In the genomic region with DNA sequence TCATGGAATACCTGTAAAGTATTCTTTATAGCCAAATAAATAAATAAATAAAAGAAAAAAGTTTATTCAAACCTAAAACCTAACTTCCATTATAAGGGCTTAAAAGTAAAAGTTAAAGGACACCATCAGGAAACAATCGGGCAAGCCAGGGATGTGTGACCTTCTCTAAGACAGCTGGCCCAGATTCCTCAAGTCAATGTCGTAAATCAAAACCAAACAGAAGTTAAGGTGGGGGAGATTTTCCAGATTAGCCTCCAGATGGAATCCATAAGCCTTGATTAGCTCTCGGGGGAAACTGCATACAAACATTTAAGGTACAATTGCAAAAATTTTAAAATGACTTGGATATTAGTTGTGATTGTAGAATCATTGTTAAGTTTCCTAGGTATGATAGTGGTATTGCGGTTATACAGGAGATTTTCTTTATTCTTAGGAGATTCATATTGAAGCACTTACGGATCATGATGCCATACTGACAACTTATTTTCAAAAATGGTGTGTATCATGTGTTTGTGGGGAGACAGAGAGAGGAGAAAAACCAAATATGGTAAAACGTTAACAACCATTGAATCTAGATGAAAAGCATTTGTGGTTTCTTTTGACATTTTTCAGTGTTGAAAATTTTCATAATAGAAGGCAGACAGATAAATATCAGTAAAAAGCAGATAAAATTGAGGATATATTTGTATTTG, we compare ENCODE assay signal across 24 cellular contexts. TPM values are rescaled to one million over a fixed set of nuclear protein-coding genes. Genes with fewer than 3 reads are reported as not detected.
DNase-seq lines count a peak whose midpoint lies in the region; ATAC-seq, FAIRE-seq and TF ChIP-seq lines count a peak whose summit lies in the region.
"Had no signal": no experiment of that assay in that cellular context is flagged by ENCODE, and none has a peak within 500 bp of the region (broad histone marks: within the 10 kb centered on the region; RNA-seq: fewer than 3 reads in every experiment).

No MANE protein-coding gene starts in this region.

- H3K36me3 Mint-ChIP-seq in activated CD4-positive, alpha-beta T cell treated with anti-CD3 and anti-CD28 coated beads for 36 hours (ENCODE audit: low read depth) = peaks cover 4% of the 10 kb centered on the region
- no peaks in the 10 kb centered on the region for H3K36me3 Mint-ChIP-seq in T-helper 17 cell (ENCODE audit: low read depth)

- no peak for TF ChIP-seq CTCF in testis (IDR thresholded peaks at IDR 0.05)

- peaks cover 51% of the 10 kb centered on the region for H3K4me1 Mint-ChIP-seq in activated CD4-positive, alpha-beta T cell treated with anti-CD3 and anti-CD28 coated beads for 36 hours
- H3K4me1 Mint-ChIP-seq in T-helper 17 cell = peaks cover 10% of the 10 kb centered on the region

- H3K4ac ChIP-seq in mesenchymal stem cell (ENCODE audit: low read depth in 1 of 2, low read length in 2 of 2) = no peak overlapping the region

- H3K27ac ChIP-seq in mesenchymal stem cell (ENCODE audit: low read length, poor library complexity, severe bottlenecking) (no peak overlapping the region), testis (peak overlapping the region; percentile 60 to 62)
- H3K27ac ChIP-seq: psoas muscle had no signal

- peak overlapping the region; percentile 52 for H3K27ac Mint-ChIP-seq in activated CD4-positive, alpha-beta T cell treated with anti-CD3 and anti-CD28 coated beads for 36 hours
- H3K27ac Mint-ChIP-seq in T-helper 17 cell = peak overlapping the region; percentile 75
- H3K27ac Mint-ChIP-seq: activated CD8-positive, alpha-beta T cell treated with anti-CD3 and anti-CD28 coated beads for 36 hours; activated naive CD8-positive, alpha-beta T cell treated with anti-CD3 and anti-CD28 coated beads, Interleukin-2, amount 10 ng/mL, durations not matched to agents 7 days and 5 days had no signal

- H3K18ac ChIP-seq in mesenchymal stem cell (ENCODE audit: low read depth in 1 of 2, low read length in 2 of 2) = no peak overlapping the region

- peaks cover 12% of the 10 kb centered on the region for H3K4me1 ChIP-seq in mesenchymal stem cell (ENCODE audit: control insufficient read depth, insufficient read depth, low read depth, low read length)
- H3K4me1 ChIP-seq in testis = peaks cover 23% of the 10 kb centered on the region
- H3K4me1 ChIP-seq: BE2C had no signal

- CTCF ChIA-PET in activated CD4-positive, alpha-beta T cell treated with anti-CD3 and anti-CD28 coated beads for 36 hours (lab: Charles Lee) = interaction anchor here (0.6 to 2.4 kb wide), 5 partner anchors 10 to 867 kb away, joined by 3 to 9 read pairs (median 4); no protein-coding TSS in a partner anchor

- no peak overlapping the region for H2AFZ ChIP-seq in mesenchymal stem cell (ENCODE audit: low read depth, low read length)

- H3K27me3 Mint-ChIP-seq in activated CD4-positive, alpha-beta T cell treated with anti-CD3 and anti-CD28 coated beads for 36 hours = no peaks in the 10 kb centered on the region
- H3K27me3 Mint-ChIP-seq in T-helper 17 cell = no peaks in the 10 kb centered on the region
- H3K27me3 Mint-ChIP-seq: activated CD8-positive, alpha-beta T cell treated with anti-CD3 and anti-CD28 coated beads for 36 hours; activated naive CD8-positive, alpha-beta T cell treated with anti-CD3 and anti-CD28 coated beads, Interleukin-2, amount 10 ng/mL, durations not matched to agents 7 days and 5 days; dendritic cell treated with granulocyte-macrophage colony-stimulating factor and Interleukin-4, amounts not matched to agents 40 ng/mL and 50 ng/mL, for 4 days had no signal

- intact Hi-C loops in activated CD4-positive, alpha-beta T cell treated with anti-CD3 and anti-CD28 coated beads for 36 hours (cut with DNase I, micrococcal nuclease) = no loop called here
- intact Hi-C loops in testis (cut with DNase I; ENCODE audit: low total_unique reads) = no loop called here

- no peak overlapping the region for H3K4me3 Mint-ChIP-seq in activated CD4-positive, alpha-beta T cell treated with anti-CD3 and anti-CD28 coated beads for 36 hours
- H3K4me3 Mint-ChIP-seq in T-helper 17 cell = peak overlapping the region; percentile 15
- H3K4me3 Mint-ChIP-seq: activated CD8-positive, alpha-beta T cell treated with anti-CD3 and anti-CD28 coated beads for 36 hours; activated naive CD8-positive, alpha-beta T cell treated with anti-CD3 and anti-CD28 coated beads, Interleukin-2, amount 10 ng/mL, durations not matched to agents 7 days and 5 days; activated T-cell treated with anti-CD3 and anti-CD28 coated beads, Interleukin-2, amount 50 U/mL, for 4 hours; dendritic cell treated with granulocyte-macrophage colony-stimulating factor and Interleukin-4, amounts not matched to agents 40 ng/mL and 50 ng/mL, for 4 days had no signal

- no peak overlapping the region for H2BK5ac ChIP-seq in mesenchymal stem cell (ENCODE audit: low read depth, low read length, poor library complexity, severe bottlenecking)

- FAIRE-seq in GM12891 (lab: Jason Lieb, UNC) = no peak
- FAIRE-seq: A204.1 had no signal

- no peak overlapping the region for H3K14ac ChIP-seq in mesenchymal stem cell (ENCODE audit: low read length in 2 of 2)

- no peak overlapping the region for H2BK12ac ChIP-seq in mesenchymal stem cell (ENCODE audit: low read length in 2 of 2)

- H3K36me3 ChIP-seq in mesenchymal stem cell (ENCODE audit: control insufficient read depth in 1 of 2, insufficient read depth in 2 of 2, low read depth in 1 of 2, low read length in 2 of 2) (no peaks in the 10 kb centered on the region), testis (ENCODE audit: low read depth, missing control alignments) (no peaks in the 10 kb centered on the region)
- H3K36me3 ChIP-seq: BE2C had no signal

- WGBS in mesenchymal stem cell = 72% methylated on average over 6 of the region's 6 CpGs
- WGBS in testis, 2 donors = 67 to 69% methylated on average over 6 of the region's 6 CpGs

- no peaks in the 10 kb centered on the region for H3K79me1 ChIP-seq in mesenchymal stem cell (replicated peaks; ENCODE audit: low read length, poor library complexity, severe bottlenecking)

- no peak for ATAC-seq in activated CD4-positive, alpha-beta T cell treated with anti-CD3 and anti-CD28 coated beads for 36 hours
- ATAC-seq in T-helper 17 cell = no peak
- no peak for ATAC-seq in GM18873 (IDR thresholded peaks at IDR 0.05; ENCODE audit: low FRiP score, unreplicated experiment)
- ATAC-seq: activated CD8-positive, alpha-beta T cell treated with anti-CD3 and anti-CD28 coated beads for 36 hours; psoas muscle had no signal

- H3K9me3 ChIP-seq in T-helper 17 cell (ENCODE audit: control insufficient read depth, low read length, poor library complexity, severe bottlenecking) (no peaks in the 10 kb centered on the region), mesenchymal stem cell (ENCODE audit: control insufficient read depth, low read length) (no peaks in the 10 kb centered on the region), testis (no peaks in the 10 kb centered on the region)
- H3K9me3 ChIP-seq: BE2C, psoas muscle had no signal

- no peak for DNase-seq in activated CD4-positive, alpha-beta T cell treated with anti-CD3 and anti-CD28 coated beads for 36 hours
- no peak for DNase-seq in activated CD4-positive, alpha-beta T cell treated with anti-CD3 and anti-CD28 coated beads for 1 hour
- DNase-seq in T-helper 17 cell (no peak), mesenchymal stem cell (no peak), testis (no peak), glomerular visceral epithelial cell (ENCODE audit: extremely low spot score) (no peak), GM12891 (ENCODE audit: insufficient read length, low spot score) (no peak)
- DNase-seq: activated CD8-positive, alpha-beta T cell treated with anti-CD3 and anti-CD28 coated beads for 36 hours; activated naive CD8-positive, alpha-beta T cell treated with anti-CD3 and anti-CD28 coated beads, Interleukin-2, amount 10 ng/mL, durations not matched to agents 7 days and 5 days; activated T-cell treated with anti-CD3 and anti-CD28 coated beads, Interleukin-2, amount 50 U/mL, for 4 hours; BE2C; foreskin fibroblast; H7; midbrain; NCI-H1092 treated with DMSO at 0.1 percent for 48 hours; NCI-H2107; NCI-H510A treated with DMSO at 0.1 percent for 48 hours; psoas muscle; SHP77 treated with DMSO at 0.1 percent for 48 hours; T-helper 1 cell; trophoblast cell had no signal

- no peak overlapping the region for H4K8ac ChIP-seq in mesenchymal stem cell (ENCODE audit: low read length)

- POLR2A ChIA-PET in activated CD4-positive, alpha-beta T cell treated with anti-CD3 and anti-CD28 coated beads for 36 hours (lab: Charles Lee) = no interaction called here

- no peak overlapping the region for H3K4me2 ChIP-seq in mesenchymal stem cell (ENCODE audit: low read length, poor library complexity, severe bottlenecking)

- no peak overlapping the region for H2BK120ac ChIP-seq in mesenchymal stem cell (ENCODE audit: low read depth, low read length)

- peak overlapping the region; percentile 37 for H3K9ac ChIP-seq in mesenchymal stem cell (ENCODE audit: low read length)

- TF ChIP-seq POLR2A in testis (IDR thresholded peaks at IDR 0.05) (no peak), GM12891 (IDR thresholded peaks at IDR 0.05; ENCODE audit: low read depth, low read length) (no peak)

- no peaks in the 10 kb centered on the region for H3K9me3 Mint-ChIP-seq in activated CD4-positive, alpha-beta T cell treated with anti-CD3 and anti-CD28 coated beads for 36 hours (ENCODE audit: low read depth)
- H3K9me3 Mint-ChIP-seq: activated CD8-positive, alpha-beta T cell treated with anti-CD3 and anti-CD28 coated beads for 36 hours; activated naive CD8-positive, alpha-beta T cell treated with anti-CD3 and anti-CD28 coated beads, Interleukin-2, amount 10 ng/mL, durations not matched to agents 7 days and 5 days; dendritic cell treated with granulocyte-macrophage colony-stimulating factor and Interleukin-4, amounts not matched to agents 40 ng/mL and 50 ng/mL, for 4 days had no signal

- no peak overlapping the region for H3K23ac ChIP-seq in mesenchymal stem cell (ENCODE audit: low read length in 2 of 2)

- H3K27me3 ChIP-seq in mesenchymal stem cell (ENCODE audit: control insufficient read depth in 1 of 2, insufficient read depth in 1 of 2, low read length in 2 of 2) (no peaks in the 10 kb centered on the region), testis (no peaks in the 10 kb centered on the region)
- H3K27me3 ChIP-seq: BE2C had no signal

- no peak overlapping the region for H4K91ac ChIP-seq in mesenchymal stem cell (ENCODE audit: low read length)

- H2AK5ac ChIP-seq in mesenchymal stem cell (ENCODE audit: low read length, severe bottlenecking) = no peak overlapping the region

- H3K4me3 ChIP-seq in mesenchymal stem cell (ENCODE audit: insufficient read depth in 1 of 2, low read depth in 1 of 2, low read length in 2 of 2) = no peak overlapping the region
- H3K4me3 ChIP-seq in testis = no peak overlapping the region
- H3K4me3 ChIP-seq: psoas muscle had no signal

- H2BK15ac ChIP-seq in mesenchymal stem cell (ENCODE audit: low read depth, poor library complexity, severe bottlenecking) = no peak overlapping the region

RNA-seq across cellular contexts. Expression of a gene that starts 21.5 kb away (rescaled TPM):
- 100 to 1,000 TPM in 1 of 2 experiments, 10 to 100 TPM in 1; 93.2 to 125 TPM for total RNA-seq in activated CD4-positive, alpha-beta T cell treated with anti-CD3 and anti-CD28 coated beads for 36 hours
- total RNA-seq in T-helper 17 cell = 10 to 100 TPM; 77.1 to 80.8 TPM
- 103 TPM for polyA plus RNA-seq in mesenchymal stem cell (2013, experiment 1 of 2)
- 105 TPM for polyA plus RNA-seq in mesenchymal stem cell (2013, experiment 2 of 2)
- total RNA-seq in testis = 100 to 1,000 TPM in 1 of 2 donors, 10 to 100 TPM in 1; 95.8 to 136 TPM
- 106 TPM for polyA plus RNA-seq in testis (ENCODE audit: insufficient read depth, low read depth, low replicate concordance)
- 67.1 TPM for polyA plus RNA-seq in GM12891 (2012; ENCODE audit: low read depth, missing spikeins)

RNA-seq across cellular contexts. Expression of a gene that starts 37.0 kb away (rescaled TPM):
- total RNA-seq in activated CD4-positive, alpha-beta T cell treated with anti-CD3 and anti-CD28 coated beads for 36 hours = 10 to 100 TPM; 30.3 to 31.8 TPM
- total RNA-seq in T-helper 17 cell = 10 to 100 TPM; 18.9 to 23.5 TPM
- 11.2 TPM for polyA plus RNA-seq in mesenchymal stem cell (2013, experiment 1 of 2)
- 10.5 TPM for polyA plus RNA-seq in mesenchymal stem cell (2013, experiment 2 of 2)
- total RNA-seq in testis = 10 to 100 TPM; 27.1 to 32.3 TPM
- polyA plus RNA-seq in testis (ENCODE audit: insufficient read depth, low read depth, low replicate concordance) = 29.2 TPM
- polyA plus RNA-seq in GM12891 (2012; ENCODE audit: low read depth, missing spikeins) = 14.6 TPM
